In the genomic region with DNA sequence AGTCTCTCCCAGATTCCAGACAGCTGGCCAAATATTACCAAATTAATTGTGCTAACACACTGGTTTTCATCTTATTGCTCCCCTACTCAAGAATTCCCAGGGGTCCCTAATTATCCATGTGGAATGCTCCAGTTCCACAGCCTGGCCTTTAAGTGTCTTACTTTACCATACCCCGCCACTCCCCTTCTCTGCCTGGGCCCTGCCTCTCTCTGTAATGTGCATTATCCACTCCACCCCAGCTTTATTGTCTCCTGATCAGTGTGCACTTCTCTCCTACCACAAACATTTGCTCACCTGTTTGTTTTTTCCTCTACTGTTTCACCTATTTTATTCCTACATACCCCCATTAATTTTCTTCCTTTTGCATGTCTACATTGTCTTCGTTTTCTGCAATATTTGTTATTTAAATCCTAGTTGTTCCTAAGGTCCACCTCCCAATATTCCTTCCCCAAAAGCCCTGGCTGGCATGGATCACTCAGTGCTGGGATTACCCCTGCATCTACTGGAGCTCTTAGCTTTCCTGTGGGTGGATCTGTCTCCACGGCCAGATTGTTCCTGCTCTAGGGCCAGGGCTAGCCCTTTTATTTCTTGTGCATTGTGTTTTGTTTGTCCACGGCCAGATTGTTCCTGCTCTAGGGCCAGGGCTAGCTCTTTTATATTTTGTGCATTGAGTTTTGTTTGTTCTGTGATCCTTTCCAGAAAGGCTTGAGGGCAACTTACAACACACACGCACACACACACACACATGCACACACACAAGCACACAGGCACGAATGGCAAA, we compare ENCODE assay signal across 17 cellular contexts.
DNase-seq lines count a peak whose midpoint lies in the region; ATAC-seq lines count a peak whose summit lies in the region.
"Had no signal": no experiment of that assay in that cellular context is flagged by ENCODE, and none has a peak within 500 bp of the region (broad histone marks: within the 10 kb centered on the region; RNA-seq: fewer than 3 reads in every experiment).

No MANE protein-coding gene starts in this region.

- no peak overlapping the region for H3K4me3 Mint-ChIP-seq in activated naive CD8-positive, alpha-beta T cell treated with anti-CD3 and anti-CD28 coated beads, Interleukin-2, amount 50 U/mL, for 24 hours
- H3K4me3 Mint-ChIP-seq: IgD-negative memory B cell had no signal

- ATAC-seq in GM21515 (IDR thresholded peaks at IDR 0.05; ENCODE audit: unreplicated experiment) (no peak), HG03280 (IDR thresholded peaks at IDR 0.05; ENCODE audit: unreplicated experiment) (no peak)
- ATAC-seq in activated naive CD8-positive, alpha-beta T cell treated with anti-CD3 and anti-CD28 coated beads, Interleukin-2, amount 50 U/mL, for 24 hours: no peak
- ATAC-seq: activated naive CD4-positive, alpha-beta T cell treated with anti-CD3 and anti-CD28 coated beads, Interleukin-2, amount 50 U/mL, for 72 hours; body of pancreas had no signal

- no peaks in the 10 kb centered on the region for H3K36me3 Mint-ChIP-seq in activated naive CD8-positive, alpha-beta T cell treated with anti-CD3 and anti-CD28 coated beads, Interleukin-2, amount 50 U/mL, for 24 hours (ENCODE audit: low read depth)
- H3K36me3 Mint-ChIP-seq: activated naive CD4-positive, alpha-beta T cell treated with anti-CD3 and anti-CD28 coated beads, Interleukin-2, amount 50 U/mL, for 72 hours; IgD-negative memory B cell had no signal

- DNase-seq in COLO668 (lab: John Stamatoyannopoulos, UW; ENCODE audit: unreplicated experiment) (peak; percentile 71), NCI-H1092 (lab: John Stamatoyannopoulos, UW) (peak; percentile 46), NCI-H69 (lab: John Stamatoyannopoulos, UW) (peak; percentile 87), medulla oblongata (ENCODE audit: extremely low spot score) (peak; percentile 50)
- DNase-seq in activated naive CD8-positive, alpha-beta T cell treated with anti-CD3 and anti-CD28 coated beads, Interleukin-2, amount 50 U/mL, for 24 hours: no peak
- DNase-seq: activated CD4-positive, alpha-beta T cell treated with anti-CD3 and anti-CD28 coated beads, Interleukin-2, amount 50 U/mL, for 1 hour; BE2C; body of pancreas; glutamatergic neuron; GM23248; MV-4-11; RPMI8226; stimulated activated CD4-positive, alpha-beta T cell treated with anti-CD3 and anti-CD28 coated beads, Interleukin-2, amount 100 ng/mL, for 48 hours had no signal

- no peak overlapping the region for H3K27ac Mint-ChIP-seq in activated naive CD8-positive, alpha-beta T cell treated with anti-CD3 and anti-CD28 coated beads, Interleukin-2, amount 50 U/mL, for 24 hours
- H3K27ac Mint-ChIP-seq: activated naive CD4-positive, alpha-beta T cell treated with anti-CD3 and anti-CD28 coated beads, Interleukin-2, amount 50 U/mL, for 72 hours; IgD-negative memory B cell had no signal

- peaks cover 4% of the 10 kb centered on the region for H3K27me3 Mint-ChIP-seq in activated naive CD8-positive, alpha-beta T cell treated with anti-CD3 and anti-CD28 coated beads, Interleukin-2, amount 50 U/mL, for 24 hours

- H3K9me3 Mint-ChIP-seq in activated naive CD8-positive, alpha-beta T cell treated with anti-CD3 and anti-CD28 coated beads, Interleukin-2, amount 50 U/mL, for 24 hours: peaks cover 4% of the 10 kb centered on the region
- H3K9me3 Mint-ChIP-seq: activated naive CD4-positive, alpha-beta T cell treated with anti-CD3 and anti-CD28 coated beads, Interleukin-2, amount 50 U/mL, for 72 hours had no signal

- H3K4me1 Mint-ChIP-seq in activated naive CD8-positive, alpha-beta T cell treated with anti-CD3 and anti-CD28 coated beads, Interleukin-2, amount 50 U/mL, for 24 hours: no peaks in the 10 kb centered on the region
- H3K4me1 Mint-ChIP-seq: IgD-negative memory B cell had no signal
